1 cellular context compared by ENCODE assay signal in genomic region chr4:70687821-70688794, GRCh38.
A peak's percentile ranks its signal among the peaks of the same experiment; 100 is the strongest.
TF ChIP-seq lines count a peak whose summit lies in the region.

UTP3 (plus strand) TSS chr4:70688532; CDS start chr4:70688678, 146 bp downstream.

TF ChIP-seq in WTC11, 78 proteins besides CTCF, POLR2A, EP300 and RAD21 (continued from another document):
- TF ChIP-seq ERG (CRISPR knock-in tag; IDR thresholded peaks at IDR 0.05) (no peak), ZNF416 (CRISPR knock-in tag; IDR thresholded peaks at IDR 0.05) (no peak), SP1 (CRISPR knock-in tag; conservative IDR thresholded peaks at IDR 0.05) (peak; percentile 74), ZBTB21 (CRISPR knock-in tag; IDR thresholded peaks at IDR 0.05; ENCODE audit: borderline replicate concordance) (no peak), TEAD1 (CRISPR knock-in tag; IDR thresholded peaks at IDR 0.05) (peak; percentile 91), STAT6 (CRISPR knock-in tag; conservative IDR thresholded peaks at IDR 0.05; ENCODE audit: low read depth) (no peak), KAT7 (CRISPR knock-in tag; IDR thresholded peaks at IDR 0.05; ENCODE audit: borderline replicate concordance) (no peak; the same call in 1 of the 2 replicates), TCF7 (CRISPR knock-in tag; IDR thresholded peaks at IDR 0.05; ENCODE audit: low read depth) (no peak), TP53 (CRISPR knock-in tag; IDR thresholded peaks at IDR 0.05) (no peak), FOXJ3 (CRISPR knock-in tag; IDR thresholded peaks at IDR 0.05; ENCODE audit: borderline replicate concordance) (no peak), NR1H2 (CRISPR knock-in tag; IDR thresholded peaks at IDR 0.05) (no peak), ZNF232 (CRISPR knock-in tag; IDR thresholded peaks at IDR 0.05) (peak; percentile 94), NR3C1 (CRISPR knock-in tag; conservative IDR thresholded peaks at IDR 0.05; ENCODE audit: low read depth) (no peak), ZMAT4 (CRISPR knock-in tag; IDR thresholded peaks at IDR 0.05) (no peak), GABPB1 (CRISPR knock-in tag; IDR thresholded peaks at IDR 0.05) (peak; percentile 71), NR2C2 (CRISPR knock-in tag; IDR thresholded peaks at IDR 0.05) (no peak), ZNF281 (CRISPR knock-in tag; IDR thresholded peaks at IDR 0.05) (no peak), ZNF671 (CRISPR knock-in tag; IDR thresholded peaks at IDR 0.05) (no peak), ARID4B (CRISPR knock-in tag; IDR thresholded peaks at IDR 0.05; ENCODE audit: borderline replicate concordance) (peak; percentile 87; the same call in 1 of the 2 replicates), MXD4 (CRISPR knock-in tag; IDR thresholded peaks at IDR 0.05; ENCODE audit: borderline replicate concordance) (no peak), ZNF263 (CRISPR knock-in tag; IDR thresholded peaks at IDR 0.05; ENCODE audit: low read depth) (no peak), NFATC4 (CRISPR knock-in tag; IDR thresholded peaks at IDR 0.05) (no peak), ATF1 (CRISPR knock-in tag; IDR thresholded peaks at IDR 0.05) (no peak), ETV6 (CRISPR knock-in tag; IDR thresholded peaks at IDR 0.05) (peak; percentile 96), PRRX2 (CRISPR knock-in tag; IDR thresholded peaks at IDR 0.05) (no peak), ELF4 (CRISPR knock-in tag; IDR thresholded peaks at IDR 0.05; ENCODE audit: low read depth) (no peak), ATF6 (CRISPR knock-in tag; IDR thresholded peaks at IDR 0.05) (no peak), HMGA2 (CRISPR knock-in tag; IDR thresholded peaks at IDR 0.05) (0 out of 2 replicates have a peak, but pooled peaks have one; percentile 2), CDX4 (CRISPR knock-in tag; IDR thresholded peaks at IDR 0.05; ENCODE audit: borderline replicate concordance) (no peak), RELA (CRISPR knock-in tag; IDR thresholded peaks at IDR 0.05; ENCODE audit: borderline replicate concordance) (no peak), OVOL2 (CRISPR knock-in tag; IDR thresholded peaks at IDR 0.05; ENCODE audit: borderline replicate concordance) (no peak), FOXP1 (CRISPR knock-in tag; IDR thresholded peaks at IDR 0.05; ENCODE audit: borderline replicate concordance) (peak; percentile 90), E2F1 (CRISPR knock-in tag; IDR thresholded peaks at IDR 0.05) (no peak), ZNF121 (CRISPR knock-in tag; IDR thresholded peaks at IDR 0.05) (no peak), USF1 (CRISPR knock-in tag; IDR thresholded peaks at IDR 0.05) (no peak; the same call in 1 of the 2 replicates), JUN (CRISPR knock-in tag; IDR thresholded peaks at IDR 0.05) (no peak), GTF2I (CRISPR knock-in tag; conservative IDR thresholded peaks at IDR 0.05) (no peak), AR (CRISPR knock-in tag; IDR thresholded peaks at IDR 0.05) (no peak)
